In genomic region chr5:175598774-175599173, GRCh38 we compare ENCODE assay signal across 21 cellular contexts. TPM values are rescaled to one million over a fixed set of nuclear protein-coding genes. Genes with fewer than 3 reads are reported as not detected.
DNase-seq lines count a peak whose midpoint lies in the region; ATAC-seq and TF ChIP-seq lines count a peak whose summit lies in the region.
"Had no signal": no experiment of that assay in that cellular context is flagged by ENCODE, and none has a peak within 500 bp of the region (broad histone marks: within the 10 kb centered on the region; RNA-seq: fewer than 3 reads in every experiment).

No MANE protein-coding gene starts in this region.

- H3K27me3 ChIP-seq in right cardiac atrium (ENCODE audit: control insufficient read depth, insufficient read depth), result no peaks in the 10 kb centered on the region

- no peak overlapping the region for H3K4me3 ChIP-seq in right cardiac atrium (ENCODE audit: low read length)
- H3K4me3 ChIP-seq: GM12878, HAP-1 had no signal

- 31% methylated on average over 7 of the region's 7 CpGs for WGBS in right cardiac atrium

- TF ChIP-seq CTCF in WTC11 (IDR thresholded peaks at IDR 0.05), result no peak

- no peak overlapping the region for H3K4me3 Mint-ChIP-seq in WTC11
- H3K4me3 Mint-ChIP-seq: CD4-positive, CD25-positive, alpha-beta regulatory T cell; CD8-positive, alpha-beta memory T cell had no signal

- H3K27ac ChIP-seq in right cardiac atrium (ENCODE audit: low read length), result peak overlapping the region; percentile 49

- CTCF ChIA-PET in WTC11 (lab: Charles Lee), result no interaction called here

- peaks cover 41% of the 10 kb centered on the region for H3K4me1 Mint-ChIP-seq in WTC11
- H3K4me1 Mint-ChIP-seq: CD8-positive, alpha-beta memory T cell had no signal

- intact Hi-C loops in Right ventricle myocardium superior (cut with DNase I) (no loop called here), left cardiac atrium (cut with DNase I) (loop anchor here in 1 of 2 donors (5.0 kb wide), 1 partner anchor 89 kb away; no protein-coding TSS in a partner anchor), right cardiac atrium (cut with DNase I) (no loop called here)

- H3K27me3 Mint-ChIP-seq in WTC11 (ENCODE audit: low read depth), result peaks cover 5% of the 10 kb centered on the region; the same call in 1 of the 2 replicates

- no peak for ATAC-seq in WTC11
- peak; percentile 84 for ATAC-seq in Right ventricle myocardium superior (ENCODE audit: poor library complexity)
- peak; percentile 86 to 89 for ATAC-seq in left cardiac atrium
- ATAC-seq in right cardiac atrium, result peak; percentile 78 to 88
- ATAC-seq in GM19351 (IDR thresholded peaks at IDR 0.05; ENCODE audit: unreplicated experiment), result no peak
- ATAC-seq: GM12878 had no signal

- DNase-seq in WTC11 (ENCODE audit: low spot score) (no peak), Right ventricle myocardium superior (no peak), left cardiac atrium (no peak), right cardiac atrium (no peak), inferior parietal cortex (ENCODE audit: extremely low spot score) (no peak), hypothalamus (lab: John Stamatoyannopoulos, UW) (no peak)
- DNase-seq: ACHN; BE2C; C1 segment of cervical spinal cord; CD4-positive, CD25-positive, alpha-beta regulatory T cell; CD8-positive, alpha-beta memory T cell; COR-L47; DMS 273 treated with DMSO at 0.1 percent for 48 hours; DMS53; DND-41; EL; IMR-90 had no signal

- H3K36me3 Mint-ChIP-seq in WTC11, result no peaks in the 10 kb centered on the region
- H3K36me3 Mint-ChIP-seq: CD4-positive, CD25-positive, alpha-beta regulatory T cell had no signal

- peaks cover 7% of the 10 kb centered on the region; the same call in 1 of the 2 replicates for H3K9me3 Mint-ChIP-seq in WTC11
- H3K9me3 Mint-ChIP-seq: CD8-positive, alpha-beta memory T cell had no signal

- H3K9me3 ChIP-seq in right cardiac atrium (ENCODE audit: control insufficient read depth, low read length), result no peaks in the 10 kb centered on the region
- H3K9me3 ChIP-seq: BE2C, HAP-1 had no signal

- H3K4me1 ChIP-seq in right cardiac atrium (ENCODE audit: control insufficient read depth, insufficient read depth, low read length), result no peaks in the 10 kb centered on the region
- H3K4me1 ChIP-seq: BE2C had no signal

- POLR2A ChIA-PET in WTC11 (lab: Charles Lee), result no interaction called here

- peak overlapping the region; percentile 14; the same call in 1 of the 2 replicates for H3K27ac Mint-ChIP-seq in WTC11
- H3K27ac Mint-ChIP-seq: CD4-positive, CD25-positive, alpha-beta regulatory T cell; CD8-positive, alpha-beta memory T cell had no signal

TF ChIP-seq in WTC11, 78 proteins besides CTCF, POLR2A, EP300 and RAD21 (continues in another document):
- TF ChIP-seq SMAD3 (CRISPR knock-in tag; IDR thresholded peaks at IDR 0.05; ENCODE audit: borderline replicate concordance) (no peak), E2F4 (CRISPR knock-in tag; IDR thresholded peaks at IDR 0.05; ENCODE audit: borderline replicate concordance, low read depth) (no peak), NR3C1 (CRISPR knock-in tag; conservative IDR thresholded peaks at IDR 0.05; ENCODE audit: low read depth) (no peak), E2F5 (CRISPR knock-in tag; IDR thresholded peaks at IDR 0.05) (no peak), USF2 (CRISPR knock-in tag; IDR thresholded peaks at IDR 0.05) (no peak), ZNF423 (CRISPR knock-in tag; IDR thresholded peaks at IDR 0.05) (no peak), NR2C2 (CRISPR knock-in tag; IDR thresholded peaks at IDR 0.05) (no peak), ZNF219 (CRISPR knock-in tag; IDR thresholded peaks at IDR 0.05; ENCODE audit: borderline replicate concordance) (no peak), KAT7 (CRISPR knock-in tag; IDR thresholded peaks at IDR 0.05; ENCODE audit: borderline replicate concordance) (no peak), GRHL2 (CRISPR knock-in tag; IDR thresholded peaks at IDR 0.05; ENCODE audit: insufficient replicate concordance, severe bottlenecking) (no peak), GTF2I (CRISPR knock-in tag; conservative IDR thresholded peaks at IDR 0.05) (no peak), ATF6 (CRISPR knock-in tag; IDR thresholded peaks at IDR 0.05) (no peak), JAZF1 (CRISPR knock-in tag; IDR thresholded peaks at IDR 0.05) (no peak), ZNF425 (CRISPR knock-in tag; conservative IDR thresholded peaks at IDR 0.05) (no peak), MAX (CRISPR knock-in tag; IDR thresholded peaks at IDR 0.05) (no peak), ATF3 (CRISPR knock-in tag; conservative IDR thresholded peaks at IDR 0.05) (no peak)

RNA-seq across cellular contexts. Expression of gene HRH2, which starts 59.1 kb away (rescaled TPM):
- total RNA-seq in WTC11 (2021) (9.3 to 12.7 TPM (median 12.2 TPM) in 3 replicates), Right ventricle myocardium superior (41.2 TPM), left cardiac atrium (10 to 100 TPM; 20.0 to 24.3 TPM), right cardiac atrium (10 to 100 TPM; 21.0 to 37.5 (median 32.0) TPM)
- polyA plus RNA-seq in right cardiac atrium, result 18.6 TPM
- total RNA-seq: G401, IMR-90 had no signal
- polyA plus RNA-seq: IMR-90 had no signal

Comparison
In these comparisons a context has a peak if more than half of its experiments do, and no peak if none do; other contexts are left out.
1. ATAC-seq: peak in Right ventricle myocardium superior (single experiment), left cardiac atrium (2 of 2) and right cardiac atrium (2 of 2); none in WTC11 (single experiment) and GM19351 (single experiment).